ENCODE assay signal across 7 cellular contexts in genomic region chr17:21305431-21306180, GRCh38. TPM values are rescaled to one million over a fixed set of nuclear protein-coding genes. Genes with fewer than 3 reads are reported as not detected.
A peak's percentile ranks its signal among the peaks of the same experiment; 100 is the strongest.
DNase-seq lines count a peak whose midpoint lies in the region; ATAC-seq and TF ChIP-seq lines count a peak whose summit lies in the region.
"Not testable (repeated sequence)": the region's sequence is repeated elsewhere in the genome, so short reads cannot be mapped to it uniquely, and the experiment has no call there.

No MANE protein-coding gene starts in this region.

- dilution Hi-C loops in IMR-90 (cut with HindIII; ENCODE audit: low sequenced_read_pairs, unreplicated experiment): not testable (repeated sequence)

- H3K14ac ChIP-seq in IMR-90 (replicated peaks; ENCODE audit: low read depth, low read length): not testable (repeated sequence)

- H2BK5ac ChIP-seq in IMR-90 (ENCODE audit: low read depth, low read length, poor library complexity, severe bottlenecking): not testable (repeated sequence)

- not testable (repeated sequence) for H3K23ac ChIP-seq in IMR-90 (ENCODE audit: low read depth, low read length)

- H3K9me1 ChIP-seq in IMR-90 (ENCODE audit: insufficient read depth, low read length): not testable (repeated sequence)

- POLR2A ChIA-PET in IMR-90 (lab: Charles Lee; ENCODE audit: unreplicated experiment): not testable (repeated sequence)

- not testable (repeated sequence) for DNase-seq in IMR-90
- DNase-seq in activated T-cell treated with anti-CD3 and anti-CD28 coated beads, Interleukin-2, amount 50 U/mL, for 1 hour: peak; percentile 15
- peak in 1 of 2 donors; percentile 61 for DNase-seq in ascending aorta (ENCODE audit: low spot score in 2 of 2)
- DNase-seq in right cardiac atrium: peak in 2 of 3 donors; percentile 6 to 19
- peak; percentile 81 for DNase-seq in mesenteric fat pad (ENCODE audit: low spot score)
- DNase-seq in sciatic nerve (ENCODE audit: low spot score): peak; percentile 54
- DNase-seq in tibial artery: peak; percentile 13 to 61

- in situ Hi-C loops in IMR-90 (cut with MboI; ENCODE audit: low sequenced_read_pairs): loop anchor here (25.0 kb wide), 1 partner anchor 482 kb away; no protein-coding TSS in a partner anchor

- TF ChIP-seq POLR2A in IMR-90 (IDR thresholded peaks at IDR 0.05; ENCODE audit: low read depth, low read length): not testable (repeated sequence)

- not testable (repeated sequence) for H2BK15ac ChIP-seq in IMR-90 (ENCODE audit: low read depth, low read length)

- H2BK120ac ChIP-seq in IMR-90 (ENCODE audit: low read depth, low read length): not testable (repeated sequence)

- not testable (repeated sequence) for H3K9me3 ChIP-seq in IMR-90 (ENCODE audit: control insufficient read depth, insufficient read depth, low read length); ascending aorta; right cardiac atrium (ENCODE audit: control insufficient read depth, low read length); tibial artery

- H3K56ac ChIP-seq in IMR-90 (ENCODE audit: extremely low read depth, insufficient read depth, low read length): not testable (repeated sequence)

- not testable (repeated sequence) for H4K5ac ChIP-seq in IMR-90 (ENCODE audit: low read depth, low read length)

- not testable (repeated sequence) for H3K4me2 ChIP-seq in IMR-90 (ENCODE audit: low read depth, low read length)

- not testable (repeated sequence) for H2AFZ ChIP-seq in IMR-90 (replicated peaks; ENCODE audit: low read length, poor library complexity)

- H4K91ac ChIP-seq in IMR-90 (ENCODE audit: insufficient read depth, low read depth, low read length): not testable (repeated sequence)

- not testable (repeated sequence) for H3K4me1 ChIP-seq in IMR-90 (ENCODE audit: control insufficient read depth, insufficient read depth, low read length); ascending aorta; right cardiac atrium (ENCODE audit: control insufficient read depth, insufficient read depth, low read length)
- H3K4me1 ChIP-seq in tibial artery: peaks cover 0 to 16% (median 3%) of the 10 kb centered on the region in 4 donors

- WGBS in IMR-90 (ENCODE audit: extremely low coverage in 2 of 2, insufficient read length in 1 of 2), 2 experiments: 90% methylated on average over 2 of the region's 20 CpGs; no CpG with 5 or more reads in 1 of the 2 experiments
- 88% methylated on average over 18 of the region's 20 CpGs for WGBS in right cardiac atrium

- H2BK20ac ChIP-seq in IMR-90 (ENCODE audit: low read depth, low read length): not testable (repeated sequence)

- not testable (repeated sequence) for TF ChIP-seq RAD21 in IMR-90 (IDR thresholded peaks at IDR 0.05; ENCODE audit: low read length)

- BruUV-seq in IMR-90 (replicated peaks; lab: Mats Ljungman, UMichigan): not testable (repeated sequence)

- peaks cover 7 to 34% of the 10 kb centered on the region in 2 experiments; a peak in 3 of 4 replicates for H3K79me1 ChIP-seq in IMR-90 (ENCODE audit: low read depth in 1 of 2, low read length in 2 of 2)

- not testable (repeated sequence) for ATAC-seq in IMR-90 (ENCODE audit: low read depth); right cardiac atrium; sciatic nerve

- not testable (repeated sequence) for H2AK9ac ChIP-seq in IMR-90 (replicated peaks; ENCODE audit: low read depth, low read length, poor library complexity)

- not testable (repeated sequence) for H4K8ac ChIP-seq in IMR-90 (ENCODE audit: low read depth in 2 of 2, low read length in 2 of 2)

- H3K27ac ChIP-seq in IMR-90 (ENCODE audit: insufficient read depth, low read length): peak overlapping the region; percentile 59; the same call in 1 of the 2 replicates
- H3K27ac ChIP-seq in ascending aorta: peak overlapping the region; percentile 27 to 36
- H3K27ac ChIP-seq in right cardiac atrium (ENCODE audit: low read length): not testable (repeated sequence)
- H3K27ac ChIP-seq in tibial artery: peak overlapping the region in 1 of 2 donors; percentile 35

- H3K4ac ChIP-seq in IMR-90 (ENCODE audit: low read depth, low read length): not testable (repeated sequence)

- CTCF ChIA-PET in IMR-90 (lab: Yijun Ruan, JAX): not testable (repeated sequence)

- TF ChIP-seq CTCF in IMR-90 (conservative IDR thresholded peaks at IDR 0.05; ENCODE audit: low read depth, low read length); ascending aorta (IDR thresholded peaks at IDR 0.05); tibial artery (IDR thresholded peaks at IDR 0.05): not testable (repeated sequence)

- not testable (repeated sequence) for H3K18ac ChIP-seq in IMR-90 (ENCODE audit: low read depth, low read length)

- H3K4me3 ChIP-seq in IMR-90 (ENCODE audit: insufficient read depth, low read depth, low read length); ascending aorta; right cardiac atrium (ENCODE audit: low read length); tibial artery: not testable (repeated sequence)

- peaks cover 18% of the 10 kb centered on the region for H4K20me1 ChIP-seq in IMR-90 (ENCODE audit: insufficient read depth, low read length)

- not testable (repeated sequence) for H3K27me3 ChIP-seq in IMR-90 (ENCODE audit: control insufficient read depth, insufficient read depth, low read length); ascending aorta; right cardiac atrium (ENCODE audit: control insufficient read depth, insufficient read depth); tibial artery

- intact Hi-C loops in IMR-90 (cut with micrococcal nuclease); ascending aorta (cut with DNase I); sciatic nerve (cut with DNase I); tibial artery (cut with DNase I; ENCODE audit: low total_unique reads): not testable (repeated sequence)
- intact Hi-C loops in right cardiac atrium (cut with DNase I): loop anchor here in 1 of 4 donors (10.0 kb wide), 1 partner anchor 909 kb away; no protein-coding TSS in a partner anchor

- H3K9ac ChIP-seq in IMR-90 (ENCODE audit: low read depth, low read length): not testable (repeated sequence)

- peaks cover 59% of the 10 kb centered on the region for H3K36me3 ChIP-seq in IMR-90 (ENCODE audit: control insufficient read depth, insufficient read depth, low read length)
- H3K36me3 ChIP-seq in ascending aorta: peaks cover 50 to 80% of the 10 kb centered on the region in 2 donors
- peaks cover 56 to 94% (median 83%) of the 10 kb centered on the region in 3 donors for H3K36me3 ChIP-seq in tibial artery

- H2AK5ac ChIP-seq in IMR-90 (ENCODE audit: low read depth, low read length): not testable (repeated sequence)

RNA-seq across cellular contexts. Expression of gene MAP2K3, which starts 21.1 kb away (rescaled TPM):
- 23.5 and 25.0 TPM in 2 replicates for total RNA-seq in IMR-90 (2012; rRNA removed)
- 72.6 and 82.2 TPM in 2 replicates for polyA plus RNA-seq in IMR-90 (2012; rRNA removed)
- polyA plus RNA-seq in IMR-90 (2012; cell fraction: cytosol; rRNA removed): 80.0 and 96.7 TPM in 2 replicates
- polyA plus RNA-seq in IMR-90 (2012; cell fraction: nucleus; rRNA removed; ENCODE audit: low replicate concordance): 106 and 189 TPM in 2 replicates
- total RNA-seq in ascending aorta: 294 TPM
- 10 to 100 TPM; 29.6 to 61.2 (median 41.1) TPM for total RNA-seq in right cardiac atrium
- polyA plus RNA-seq in right cardiac atrium: 36.8 TPM
- 103 TPM for total RNA-seq in mesenteric fat pad
- 42.2 TPM for total RNA-seq in sciatic nerve

RNA-seq across cellular contexts. Expression of gene NATD1, which starts 52.4 kb away (rescaled TPM):
- 0.56 and 0.90 TPM in 2 replicates for total RNA-seq in IMR-90 (2012; rRNA removed)
- polyA plus RNA-seq in IMR-90 (2012; rRNA removed): 4.1 and 4.3 TPM in 2 replicates
- polyA plus RNA-seq in IMR-90 (2012; cell fraction: cytosol; rRNA removed): 2.2 and 5.3 TPM in 2 replicates
- polyA plus RNA-seq in IMR-90 (2012; cell fraction: nucleus; rRNA removed; ENCODE audit: low replicate concordance): 4.7 and 7.3 TPM in 2 replicates
- 13.4 TPM for total RNA-seq in ascending aorta
- 10 to 100 TPM in 3 of 4 donors, 1 to 10 TPM in 1; 8.1 to 15.7 (median 12.1) TPM for total RNA-seq in right cardiac atrium
- polyA plus RNA-seq in right cardiac atrium: 10.9 TPM
- 17.4 TPM for total RNA-seq in mesenteric fat pad
- total RNA-seq in sciatic nerve: 9.3 TPM
